In genomic region chr6:27553123-27553904, GRCh38 we compare ENCODE assay signal across 1 cellular context.
A peak's percentile ranks its signal among the peaks of the same experiment; 100 is the strongest.
TF ChIP-seq lines count a peak whose summit lies in the region.

No MANE protein-coding gene starts in this region.

TF ChIP-seq in K562, 482 proteins besides CTCF, POLR2A, EP300 and RAD21 (continued from another document and continues in another):
- TF ChIP-seq PBX2 (CRISPR knock-in tag; IDR thresholded peaks at IDR 0.05; ENCODE audit: low read depth) (no peak), PBX2 (tag; conservative IDR thresholded peaks at IDR 0.05; ENCODE audit: low read depth) (peak; percentile 62), CGGBP1 (CRISPR knock-in tag; IDR thresholded peaks at IDR 0.05) (no peak), PHB (CRISPR knock-in tag; IDR thresholded peaks at IDR 0.05) (no peak), PRDM10 (IDR thresholded peaks at IDR 0.05; ENCODE audit: partially characterized antibody) (peak; percentile 52), FOXA3 (CRISPR knock-in tag; conservative IDR thresholded peaks at IDR 0.05 in 1 of 2, IDR thresholded peaks at IDR 0.05 in 1 of 2) (peak; percentile 57 to 71; a peak in 3 of 4 replicates), FOXJ2 (tag; IDR thresholded peaks at IDR 0.05) (peak; percentile 93), ESRRA (IDR thresholded peaks at IDR 0.05; ENCODE audit: borderline replicate concordance, low read depth) (peak; percentile 35; the same call in 1 of the 2 replicates), FOXA1 (IDR thresholded peaks at IDR 0.05; ENCODE audit: borderline replicate concordance) (no peak), SRSF9 (IDR thresholded peaks at IDR 0.05; ENCODE audit: borderline replicate concordance, low read depth, low read length) (no peak), ZNF41 (CRISPR knock-in tag; conservative IDR thresholded peaks at IDR 0.05) (0 out of 2 replicates have a peak, but pooled peaks have one; percentile 38), ARID3A (IDR thresholded peaks at IDR 0.05; ENCODE audit: borderline replicate concordance, low read depth, low read length) (peak; percentile 58; the same call in 1 of the 2 replicates), HDAC8 (tag; IDR thresholded peaks at IDR 0.05) (no peak), ZNF639 (CRISPR knock-in tag; conservative IDR thresholded peaks at IDR 0.05 in 1 of 2, IDR thresholded peaks at IDR 0.05 in 1 of 2) (peak in 1 of 2 experiments; percentile 53; a peak in 1 of 4 replicates), POLR2H (tag; IDR thresholded peaks at IDR 0.05; ENCODE audit: low read depth) (peak; percentile 99), DPF2 (IDR thresholded peaks at IDR 0.05) (peak; percentile 27; the same call in 1 of the 2 replicates), ZKSCAN1 (IDR thresholded peaks at IDR 0.05; ENCODE audit: low read depth, low read length) (peak; percentile 67; the same call in 1 of the 2 replicates), RERE (CRISPR knock-in tag; IDR thresholded peaks at IDR 0.05; ENCODE audit: borderline replicate concordance) (0 out of 2 replicates have a peak, but pooled peaks have one; percentile 10), RAD51 (IDR thresholded peaks at IDR 0.05; ENCODE audit: borderline replicate concordance, low read depth) (no peak), GABPB1 (CRISPR knock-in tag; IDR thresholded peaks at IDR 0.05) (peak; percentile 55; the same call in 1 of the 2 replicates), NR3C1 (CRISPR knock-in tag; IDR thresholded peaks at IDR 0.05) (no peak), TAF9B (IDR thresholded peaks at IDR 0.05; ENCODE audit: partially characterized antibody) (peak; percentile 28), BRF1 (IDR thresholded peaks at IDR 0.05; ENCODE audit: borderline replicate concordance, extremely low read depth, insufficient read length) (no peak), SMARCE1 (IDR thresholded peaks at IDR 0.05) (no peak), ZNF644 (tag; IDR thresholded peaks at IDR 0.05; ENCODE audit: low read depth) (no peak), MIER1 (IDR thresholded peaks at IDR 0.05; ENCODE audit: low read depth) (no peak), MECOM (CRISPR knock-in tag; IDR thresholded peaks at IDR 0.05) (peak; percentile 90), ZEB2 (IDR thresholded peaks at IDR 0.05) (peak; percentile 61), PHF20 (IDR thresholded peaks at IDR 0.05; ENCODE audit: partially characterized antibody) (peak; percentile 63), PHTF2 (CRISPR knock-in tag; IDR thresholded peaks at IDR 0.05) (no peak), MYBL2 (IDR thresholded peaks at IDR 0.05; ENCODE audit: low read depth) (no peak), MYBL2 (CRISPR knock-in tag; IDR thresholded peaks at IDR 0.05; ENCODE audit: borderline replicate concordance) (no peak), ZBTB49 (CRISPR knock-in tag; IDR thresholded peaks at IDR 0.05; ENCODE audit: borderline replicate concordance) (no peak), LCOR (CRISPR knock-in tag; IDR thresholded peaks at IDR 0.05) (peak; percentile 94), XRCC3 (IDR thresholded peaks at IDR 0.05) (no peak), CAMTA2 (CRISPR knock-in tag; conservative IDR thresholded peaks at IDR 0.05) (no peak), ZC3H11A (IDR thresholded peaks at IDR 0.05; ENCODE audit: low read depth, low read length) (no peak; the same call in 1 of the 2 replicates)
